Comparison of ENCODE assay signal across 8 cellular contexts in the genomic region with DNA sequence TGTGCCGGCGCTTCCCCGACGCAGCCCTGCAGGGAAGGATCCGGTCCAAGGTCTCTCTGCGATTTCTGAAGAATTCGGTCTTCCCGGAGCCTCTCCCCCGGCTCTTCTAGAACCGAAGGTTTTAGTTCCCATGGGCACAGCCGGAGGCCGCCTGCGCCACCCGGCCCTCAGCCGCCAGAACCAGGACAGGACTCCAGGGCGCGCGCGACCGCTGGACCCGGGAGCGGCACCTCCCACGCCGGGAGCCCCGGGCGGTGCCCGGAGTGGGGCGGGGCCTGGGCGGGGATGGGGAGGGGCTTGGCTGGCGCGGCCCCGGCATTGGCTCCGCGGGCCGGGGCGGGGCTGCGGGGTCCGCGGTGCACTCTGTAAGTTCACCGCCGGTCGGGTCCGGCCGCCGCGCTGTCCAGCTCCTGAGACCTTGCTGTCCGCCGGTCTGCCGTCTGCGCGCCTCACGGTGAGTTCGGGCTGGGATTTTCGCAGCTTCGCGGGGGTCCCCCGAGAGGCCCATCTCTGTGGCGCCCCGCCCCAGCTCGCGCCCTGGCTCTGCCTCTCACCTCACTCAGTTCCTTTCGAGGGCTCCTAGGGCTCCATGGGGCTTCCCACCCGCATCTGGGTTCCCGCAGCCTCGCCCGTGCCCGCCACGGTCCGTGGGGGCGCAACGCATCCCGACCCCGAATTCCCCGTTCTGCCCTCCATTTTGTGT. TPM values are rescaled to one million over a fixed set of nuclear protein-coding genes. Genes with fewer than 3 reads are reported as not detected.
A peak's percentile ranks its signal among the peaks of the same experiment; 100 is the strongest.
DNase-seq lines count a peak whose midpoint lies in the region; ATAC-seq, FAIRE-seq and TF ChIP-seq lines count a peak whose summit lies in the region.

A gene with protein sequence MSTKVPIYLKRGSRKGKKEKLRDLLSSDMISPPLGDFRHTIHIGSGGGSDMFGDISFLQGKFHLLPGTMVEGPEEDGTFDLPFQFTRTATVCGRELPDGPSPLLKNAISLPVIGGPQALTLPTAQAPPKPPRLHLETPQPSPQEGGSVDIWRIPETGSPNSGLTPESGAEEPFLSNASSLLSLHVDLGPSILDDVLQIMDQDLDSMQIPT (plus strand): TSS at position 366 of the 703 bp plus-strand sequence. CDS start 6,033 bp downstream, outside the sequence.

- peaks cover 58% of the 10 kb centered on the region for H3K79me2 ChIP-seq in endothelial cell of umbilical vein (ENCODE audit: control insufficient read depth, insufficient read depth, low read length)

- H3K27ac ChIP-seq in endothelial cell of umbilical vein (ENCODE audit: insufficient read depth, low read depth, low read length), result peak within 1 kb of the TSS; percentile 84

- H4K20me1 ChIP-seq in endothelial cell of umbilical vein (replicated peaks; ENCODE audit: control insufficient read depth, extremely low read depth, insufficient read depth, low read length), result no peaks in the 10 kb centered on the region

- BruUV-seq in endothelial cell of umbilical vein (replicated peaks; lab: Mats Ljungman, UMichigan), result no TSS peak

- POLR2A ChIA-PET in AG04449 (lab: Yijun Ruan, JAX) (interaction anchor here (1.0 to 4.9 kb wide), 8 partner anchors 14 to 52 kb away, joined by 3 to 54 read pairs (median 3); a partner anchor contains a TSS), endothelial cell of umbilical vein (lab: Charles Lee) (interaction anchor here (0.6 to 3.9 kb wide), 6 partner anchors 15 to 172 kb away, joined by 4 to 65 read pairs (median 6); a partner anchor contains a TSS)

- dilution Hi-C loops in endothelial cell of umbilical vein (cut with MboI; ENCODE audit: extremely low pct_ligation_motif_present, low sequenced_read_pairs), result no loop called here

- TF ChIP-seq CTCF in AG04449 (IDR thresholded peaks at IDR 0.05; ENCODE audit: insufficient read depth, low read length, missing control alignments) (no peak), endothelial cell of umbilical vein (IDR thresholded peaks at IDR 0.05; ENCODE audit: extremely low read depth in 1 of 2, insufficient read depth in 1 of 2, low read depth in 1 of 2, low read length in 2 of 2) (no peak)

- intact Hi-C loops in endothelial cell of umbilical vein (cut with micrococcal nuclease), result loop anchor here (1.0 to 5.0 kb wide), 6 partner anchors 16 to 112 kb away; no protein-coding TSS in a partner anchor

- H3K9me1 ChIP-seq in endothelial cell of umbilical vein (replicated peaks; ENCODE audit: control insufficient read depth, extremely low read depth, insufficient read depth, low read length), result no peaks in the 10 kb centered on the region

- DNase-seq in AG04449 (ENCODE audit: low read depth, low spot score), result no peak
- DNase-seq in NOMO-1 (lab: John Stamatoyannopoulos, UW; ENCODE audit: unreplicated experiment in 2 of 2), result peak; percentile 44 to 65
- peak; percentile 86 for DNase-seq in activated CD8-positive, alpha-beta memory T cell treated with anti-CD3 and anti-CD28 coated beads, Interleukin-2, amount 50 U/mL, for 48 hours
- peak; percentile 88 for DNase-seq in endothelial cell of umbilical vein (ENCODE audit: low read depth, low spot score)
- DNase-seq in midbrain (lab: John Stamatoyannopoulos, UW), result peak; percentile 87
- peak; percentile 65 to 70 for DNase-seq in stimulated activated CD8-positive, alpha-beta memory T cell treated with anti-CD3 and anti-CD28 coated beads, Interleukin-15, amount 100 ng/mL, for 48 hours (ENCODE audit: low read depth in 2 of 2)

- peak within 1 kb of the TSS; percentile 90 for H3K4me2 ChIP-seq in endothelial cell of umbilical vein (ENCODE audit: insufficient read depth, low read length)

- CTCF ChIA-PET in AG04449 (lab: Yijun Ruan, JAX), result interaction anchor here (0.7 to 34.5 kb wide), 19 partner anchors 15 to 158 kb away, joined by 3 to 1993 read pairs (median 5); a partner anchor contains a TSS
- CTCF ChIA-PET in endothelial cell of umbilical vein (lab: Charles Lee), result interaction anchor here (0.6 to 9.0 kb wide), 30 partner anchors 8 to 197 kb away, joined by 3 to 625 read pairs (median 4); a partner anchor contains a TSS

- H3K4me3 ChIP-seq in AG04449 (ENCODE audit: low read depth, low read length) (peak within 1 kb of the TSS; percentile 87), endothelial cell of umbilical vein (replicated peaks in 1 of 3; ENCODE audit: insufficient read depth in 1 of 3, low read depth in 1 of 3, low read length in 3 of 3) (peak within 1 kb of the TSS; percentile 87 to 97 (median 90))

- no peaks in the 10 kb centered on the region for H3K9me3 ChIP-seq in endothelial cell of umbilical vein (replicated peaks; ENCODE audit: control insufficient read depth, insufficient read depth, low read length)

- no peaks in the 10 kb centered on the region for H3K27me3 ChIP-seq in endothelial cell of umbilical vein (ENCODE audit: control insufficient read depth in 2 of 2, insufficient read depth in 2 of 2, low read length in 2 of 2)

- FAIRE-seq in endothelial cell of umbilical vein (lab: Jason Lieb, UNC), result peak; percentile 83

- peaks cover 0 to 1% of the 10 kb centered on the region in 2 experiments for H3K36me3 ChIP-seq in endothelial cell of umbilical vein (ENCODE audit: control insufficient read depth in 2 of 2, extremely low read depth in 1 of 2, insufficient read depth in 2 of 2, low read length in 2 of 2)

- peak within 1 kb of the TSS; percentile 81 for H2AFZ ChIP-seq in endothelial cell of umbilical vein (ENCODE audit: low read depth, low read length)

- ATAC-seq in GM18867 (IDR thresholded peaks at IDR 0.05; ENCODE audit: unreplicated experiment) (peak; percentile 83), HG03175 (IDR thresholded peaks at IDR 0.05; ENCODE audit: unreplicated experiment) (peak; percentile 75)

- H3K9ac ChIP-seq in endothelial cell of umbilical vein (replicated peaks; ENCODE audit: extremely low read depth, insufficient read depth, low read length), result peak within 1 kb of the TSS; percentile 73

- H3K4me1 ChIP-seq in endothelial cell of umbilical vein (ENCODE audit: control insufficient read depth, extremely low read depth, insufficient read depth, low read length), result peaks cover 31% of the 10 kb centered on the region

- TF ChIP-seq POLR2A in endothelial cell of umbilical vein (IDR thresholded peaks at IDR 0.05; ENCODE audit: low read depth, low read length), result peak; percentile 98

TF ChIP-seq in endothelial cell of umbilical vein, 7 proteins besides CTCF, POLR2A, EP300 and RAD21:
- TF ChIP-seq GATA2 (IDR thresholded peaks at IDR 0.05; ENCODE audit: insufficient read depth, insufficient read length, low read depth, low read length) (no peak), POLR2AphosphoS5 (IDR thresholded peaks at IDR 0.05; ENCODE audit: insufficient read depth, low read depth, low read length) (peak; percentile 98), EZH2 (IDR thresholded peaks at IDR 0.05; ENCODE audit: borderline replicate concordance, low read depth, low read length, severe bottlenecking) (no peak)
- TF ChIP-seq, protein P1, sequence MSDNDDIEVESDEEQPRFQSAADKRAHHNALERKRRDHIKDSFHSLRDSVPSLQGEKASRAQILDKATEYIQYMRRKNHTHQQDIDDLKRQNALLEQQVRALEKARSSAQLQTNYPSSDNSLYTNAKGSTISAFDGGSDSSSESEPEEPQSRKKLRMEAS (IDR thresholded peaks at IDR 0.05; ENCODE audit: insufficient read depth, insufficient read length), result no peak

RNA-seq across cellular contexts. Expression of the gene that starts here (rescaled TPM):
- 23.4 and 23.9 TPM in 2 replicates for total RNA-seq in endothelial cell of umbilical vein
- 26.4 and 33.3 TPM in 2 replicates for polyA plus RNA-seq in endothelial cell of umbilical vein
- polyA plus RNA-seq in endothelial cell of umbilical vein (2011; cell fraction: cytosol; rRNA removed), result 12.0 and 17.4 TPM in 2 replicates
- polyA plus RNA-seq in endothelial cell of umbilical vein (2011; cell fraction: nucleus; rRNA removed), result 17.2 and 17.9 TPM in 2 replicates
- polyA plus RNA-seq in endothelial cell of umbilical vein (2012), result 33.6 and 38.1 TPM in 2 replicates
- 21.1 and 29.8 TPM in 2 replicates for polyA minus RNA-seq in endothelial cell of umbilical vein
- polyA minus RNA-seq in endothelial cell of umbilical vein (2011; cell fraction: cytosol; rRNA and poly(A)+ RNA removed), result 12.0 TPM
- 35.3 and 46.4 TPM in 2 replicates for polyA minus RNA-seq in endothelial cell of umbilical vein (2011; cell fraction: nucleus; rRNA and poly(A)+ RNA removed)
